Comparison of ENCODE assay signal across 20 cellular contexts in genomic region chr1:216847385-216848036, GRCh38.
DNase-seq lines count a peak whose midpoint lies in the region; TF ChIP-seq lines count a peak whose summit lies in the region.
"Had no signal": no experiment of that assay in that cellular context is flagged by ENCODE, and none has a peak within 500 bp of the region (broad histone marks: within the 10 kb centered on the region; RNA-seq: fewer than 3 reads in every experiment).

No MANE protein-coding gene starts in this region.

- no peaks in the 10 kb centered on the region; the same call in 1 of the 2 replicates for H3K9me3 ChIP-seq in HAP-1
- H3K9me3 ChIP-seq: SJSA1 had no signal

- H2BK120ac ChIP-seq in mesendoderm (ENCODE audit: low read depth, low read length): no peak overlapping the region

- no peak overlapping the region for H3K9ac ChIP-seq in mesendoderm (ENCODE audit: low read length)

- H4K8ac ChIP-seq in mesendoderm (ENCODE audit: low read depth, low read length): no peak overlapping the region

- H3K79me1 ChIP-seq in mesendoderm (ENCODE audit: low read length): no peaks in the 10 kb centered on the region

- H3K4me3 ChIP-seq in astrocyte of the spinal cord (ENCODE audit: low read depth, low read length) (no peak overlapping the region), mesendoderm (ENCODE audit: low read length) (no peak overlapping the region), HAP-1 (no peak overlapping the region)
- H3K4me3 ChIP-seq: SJSA1 had no signal

- no peaks in the 10 kb centered on the region for H3K36me3 ChIP-seq in mesendoderm (ENCODE audit: control insufficient read depth, insufficient read depth, low read length)
- no peaks in the 10 kb centered on the region for H3K36me3 ChIP-seq in HAP-1 (replicated peaks)
- H3K36me3 ChIP-seq: SJSA1 had no signal

- no peak overlapping the region for H2AK5ac ChIP-seq in mesendoderm (ENCODE audit: low read length)

- peaks cover 2% of the 10 kb centered on the region for H3K4me1 ChIP-seq in mesendoderm (ENCODE audit: control insufficient read depth, low read depth, low read length)
- no peaks in the 10 kb centered on the region for H3K4me1 ChIP-seq in HAP-1
- H3K4me1 ChIP-seq: SJSA1 had no signal

- H3K27me3 ChIP-seq in mesendoderm (ENCODE audit: insufficient read depth, low read length, poor library complexity) (no peaks in the 10 kb centered on the region), HAP-1 (ENCODE audit: low read depth) (no peaks in the 10 kb centered on the region)
- H3K27me3 ChIP-seq: SJSA1 had no signal

- peak overlapping the region; percentile 10 for H3K4ac ChIP-seq in mesendoderm (ENCODE audit: low read depth, low read length)

- no peak for TF ChIP-seq CTCF in astrocyte of the spinal cord (IDR thresholded peaks at IDR 0.05; ENCODE audit: low read depth, low read length)

- no peak overlapping the region for H3K56ac ChIP-seq in mesendoderm (ENCODE audit: low read length)

- no peak overlapping the region for H3K23ac ChIP-seq in mesendoderm (ENCODE audit: low read length)

- no peak overlapping the region for H3K27ac ChIP-seq in mesendoderm (ENCODE audit: low read depth, low read length)
- H3K27ac ChIP-seq: SJSA1 had no signal

- no CpG with 5 or more reads among the region's 6 CpGs for WGBS in mesendoderm (ENCODE audit: extremely low coverage, insufficient coverage, low lambda C conversion rate)

- in situ Hi-C loops in ACHN (cut with HindIII; ENCODE audit: low pct_ligation_motif_present, low pct_unique_long_range_greater_than_20kb, low sequenced_read_pairs): no loop called here
- in situ Hi-C loops in astrocyte of the spinal cord (cut with HindIII; ENCODE audit: low sequenced_read_pairs): no loop called here
- in situ Hi-C loops in HAP-1 (cut with MboI; ENCODE audit: low sequenced_read_pairs): no loop called here

- DNase-seq in ACHN (peak; percentile 65), HS-5 (ENCODE audit: low read depth) (peak; percentile 19), astrocyte of the spinal cord (ENCODE audit: low read depth, low spot score) (peak; percentile 46), mesendoderm (no peak), NCI-H345 treated with DMSO at 0.1 percent for 48 hours (lab: John Stamatoyannopoulos, UW; ENCODE audit: unreplicated experiment) (no peak), HAP-1 (ENCODE audit: low spot score in 2 of 2) (no peak), NCI-H1694 treated with DMSO at 0.1 percent for 48 hours (lab: John Stamatoyannopoulos, UW) (no peak), NCI-H82 (lab: John Stamatoyannopoulos, UW) (no peak)
- DNase-seq: activated CD4-positive, alpha-beta T cell treated with anti-CD3 and anti-CD28 coated beads for 36 hours; activated CD8-positive, alpha-beta memory T cell treated with anti-CD3 and anti-CD28 coated beads, Interleukin-2, amount 50 U/mL, for 4 hours; activated gamma-delta T cell treated with Interleukin-2 at 50 U/mL for 16 hours; CD8-positive, alpha-beta memory T cell; DND-41; HFFc6; immature natural killer cell; natural killer cell; NCI-H187; NCI-H524 treated with DMSO at 0.1 percent for 48 hours; stimulated activated naive B cell treated with anti-CD40 and anti-IgM and Interleukin-4, amounts not matched to agents 10 μg/mL and 1 μg/mL and 100 μg/mL, for 72 hours had no signal

- H4K5ac ChIP-seq in mesendoderm (ENCODE audit: low read length): no peak overlapping the region

- no peaks in the 10 kb centered on the region for H3K79me2 ChIP-seq in mesendoderm (ENCODE audit: control insufficient read depth, insufficient read depth, low read length)

- H3K18ac ChIP-seq in mesendoderm (ENCODE audit: low read length): no peak overlapping the region

- no peak overlapping the region for H3K4me2 ChIP-seq in mesendoderm (ENCODE audit: low read length)

- H2BK15ac ChIP-seq in mesendoderm (replicated peaks; ENCODE audit: low read depth): no peak overlapping the region

- H2BK5ac ChIP-seq in mesendoderm (ENCODE audit: low read length): no peak overlapping the region

Comparison
In these comparisons a context has a peak if more than half of its experiments do, and no peak if none do; other contexts are left out.
1. DNase-seq: peak in ACHN (single experiment), HS-5 (single experiment) and astrocyte of the spinal cord (single experiment); none in mesendoderm (single experiment), NCI-H345 treated with DMSO at 0.1 percent for 48 hours (single experiment), HAP-1 (0 of 2), NCI-H1694 treated with DMSO at 0.1 percent for 48 hours (single experiment) and NCI-H82 (single experiment).